ENCODE assay signal across 8 cellular contexts in the genomic region with DNA sequence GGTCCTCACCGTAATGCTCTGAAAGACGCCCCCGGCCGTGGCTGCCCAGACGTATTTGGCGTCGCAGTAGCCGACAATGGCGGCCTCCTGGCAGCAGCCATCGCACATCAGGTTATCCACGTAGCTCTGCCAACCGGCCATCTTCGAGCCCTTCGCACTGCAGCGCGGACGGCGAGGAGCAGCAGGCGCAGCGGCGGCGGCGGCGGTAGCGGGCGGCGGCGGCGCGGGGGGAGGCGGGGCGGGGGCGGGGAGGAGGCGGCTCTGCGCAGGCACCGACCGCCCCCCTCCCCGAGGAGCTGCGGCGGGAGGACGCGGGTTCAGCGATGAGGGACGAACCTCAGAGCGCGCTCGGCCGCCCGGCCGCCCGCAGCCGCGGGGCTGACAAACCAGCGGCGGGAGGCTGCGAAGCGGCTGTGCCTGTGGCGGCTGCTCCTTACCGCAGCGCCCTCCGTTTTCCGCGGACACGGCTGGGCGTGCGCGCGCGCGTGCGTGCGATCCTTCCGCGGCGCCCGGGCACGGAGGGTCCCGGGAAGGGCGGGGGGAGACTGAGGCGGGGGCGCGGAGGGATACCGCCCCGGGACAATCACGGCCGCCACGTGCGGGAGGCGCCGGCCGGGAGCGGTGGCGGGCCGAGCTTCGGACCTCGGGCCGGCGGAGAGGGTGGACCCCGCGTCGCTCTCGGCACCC. TPM values are rescaled to one million over a fixed set of nuclear protein-coding genes. Genes with fewer than 3 reads are reported as not detected.
DNase-seq lines count a peak whose midpoint lies in the region; ATAC-seq and TF ChIP-seq lines count a peak whose summit lies in the region.

PFN2 (minus strand) TSS at position 180 of the 687 bp plus-strand sequence; CDS start at position 141, 39 bp downstream.

- peak within 1 kb of the TSS; percentile 87 for H3K27ac ChIP-seq in stomach smooth muscle (ENCODE audit: low read length)

- H3K4me1 Mint-ChIP-seq in neural crest cell, result peaks cover 44% of the 10 kb centered on the region

- no peaks in the 10 kb centered on the region for H3K9me3 ChIP-seq in stomach smooth muscle (ENCODE audit: control insufficient read depth in 2 of 2, low read length in 2 of 2)

- H3K36me3 ChIP-seq in stomach smooth muscle (ENCODE audit: control insufficient read depth in 2 of 2, insufficient read depth in 2 of 2, low read length in 2 of 2), result no peaks in the 10 kb centered on the region

- peaks cover 14% of the 10 kb centered on the region for H3K36me3 Mint-ChIP-seq in neural crest cell (ENCODE audit: low read depth)

- no peaks in the 10 kb centered on the region for H3K9me3 Mint-ChIP-seq in neural crest cell

- TF ChIP-seq CTCF in foreskin fibroblast (IDR thresholded peaks at IDR 0.05; ENCODE audit: low read depth, low read length) (no peak), neural crest cell (conservative IDR thresholded peaks at IDR 0.05) (no peak)

- DNase-seq in CD1c-positive myeloid dendritic cell (ENCODE audit: extremely low spot score) (peak; percentile 38), HPDE6-E6E7 (ENCODE audit: extremely low spot score) (peak; percentile 43), RKO (ENCODE audit: low spot score) (peak; percentile 57), foreskin fibroblast (peak; percentile 89 to 92), neural crest cell (ENCODE audit: low read depth, low spot score) (peak; percentile 80)
- DNase-seq in activated naive CD4-positive, alpha-beta T cell (lab: John Stamatoyannopoulos, UW), result peak; percentile 15 to 58 (median 19)

- peaks cover 4% of the 10 kb centered on the region for H3K4me1 ChIP-seq in stomach smooth muscle (ENCODE audit: control insufficient read depth, insufficient read depth, low read length)

- peaks cover 6% of the 10 kb centered on the region for H3K27me3 Mint-ChIP-seq in neural crest cell (ENCODE audit: low read depth)

- H3K27ac Mint-ChIP-seq in neural crest cell (ENCODE audit: unreplicated experiment), result peak within 1 kb of the TSS; percentile 99

- peak; percentile 47 for ATAC-seq in GM19463 (IDR thresholded peaks at IDR 0.05; ENCODE audit: unreplicated experiment)

- H3K9ac ChIP-seq in stomach smooth muscle (ENCODE audit: low read length in 2 of 2), result peak within 1 kb of the TSS; percentile 78 to 89

- H3K27me3 ChIP-seq in stomach smooth muscle (ENCODE audit: control insufficient read depth in 1 of 2, insufficient read depth in 2 of 2, low read length in 2 of 2), result no peaks in the 10 kb centered on the region

- H3K4me3 Mint-ChIP-seq in neural crest cell, result peak within 1 kb of the TSS; percentile 99

- H3K4me3 ChIP-seq in foreskin fibroblast (ENCODE audit: low read depth in 1 of 2, low read length in 2 of 2), result peak within 1 kb of the TSS; percentile 60 to 77
- peak within 1 kb of the TSS; percentile 84 to 89 for H3K4me3 ChIP-seq in stomach smooth muscle (ENCODE audit: low read length in 2 of 2)

RNA-seq across cellular contexts. Expression of gene PFN2, which starts in this region (rescaled TPM):
- total RNA-seq in neural crest cell, result 277 and 282 TPM in 2 replicates

Comparison
In these comparisons a context has a peak if more than half of its experiments do, and no peak if none do; other contexts are left out.
1. Peak in every context shown above with its lines: DNase-seq, ATAC-seq, H3K4me3 ChIP-seq and H3K27ac ChIP-seq.
2. DNase-seq: peak in every context shown above with its lines; median percentile 90 in foreskin fibroblast; 80 in neural crest cell; 57 in RKO; 43 in HPDE6-E6E7; 38 in CD1c-positive myeloid dendritic cell; 19 in activated naive CD4-positive, alpha-beta T cell.